In genomic region chr2:220154243-220154642, GRCh38 we compare ENCODE assay signal across 2 cellular contexts.
TF ChIP-seq lines count a peak whose summit lies in the region.

No MANE protein-coding gene starts in this region.

TF ChIP-seq in A549, 52 proteins besides CTCF, POLR2A, EP300 and RAD21 (continued from another document):
- TF ChIP-seq HMGXB4 (CRISPR knock-in tag; IDR thresholded peaks at IDR 0.05; ENCODE audit: borderline replicate concordance) (no peak), MYC (IDR thresholded peaks at IDR 0.05; ENCODE audit: borderline replicate concordance, low read length) (no peak), FOXS1 (CRISPR knock-in tag; IDR thresholded peaks at IDR 0.05) (no peak), JUNB (IDR thresholded peaks at IDR 0.05) (no peak), FOSL2 (IDR thresholded peaks at IDR 0.05) (no peak), FOSL2 (CRISPR knock-in tag; IDR thresholded peaks at IDR 0.05) (no peak), BCL3 (IDR thresholded peaks at IDR 0.05) (no peak), RNF2 (IDR thresholded peaks at IDR 0.05; ENCODE audit: borderline replicate concordance, low read depth) (no peak), GATA3 (IDR thresholded peaks at IDR 0.05; ENCODE audit: borderline replicate concordance) (no peak), FOSB (CRISPR knock-in tag; IDR thresholded peaks at IDR 0.05) (no peak), KDM1A (IDR thresholded peaks at IDR 0.05; ENCODE audit: low read depth) (no peak), SMC3 (IDR thresholded peaks at IDR 0.05) (no peak), CHD2 (IDR thresholded peaks at IDR 0.05; ENCODE audit: low read length, partially characterized antibody) (no peak)
- TF ChIP-seq, protein P1, sequence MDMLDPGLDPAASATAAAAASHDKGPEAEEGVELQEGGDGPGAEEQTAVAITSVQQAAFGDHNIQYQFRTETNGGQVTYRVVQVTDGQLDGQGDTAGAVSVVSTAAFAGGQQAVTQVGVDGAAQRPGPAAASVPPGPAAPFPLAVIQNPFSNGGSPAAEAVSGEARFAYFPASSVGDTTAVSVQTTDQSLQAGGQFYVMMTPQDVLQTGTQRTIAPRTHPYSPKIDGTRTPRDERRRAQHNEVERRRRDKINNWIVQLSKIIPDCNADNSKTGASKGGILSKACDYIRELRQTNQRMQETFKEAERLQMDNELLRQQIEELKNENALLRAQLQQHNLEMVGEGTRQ (IDR thresholded peaks at IDR 0.05), result no peak

TF ChIP-seq in GM23338, 12 proteins besides CTCF, POLR2A, EP300 and RAD21 (continued from another document):
- no peak for TF ChIP-seq ETS1 (IDR thresholded peaks at IDR 0.05)
- no peak for TF ChIP-seq EZH2 (IDR thresholded peaks at IDR 0.05; ENCODE audit: low read depth, unreplicated experiment)
- no peak for TF ChIP-seq ZNF114 (CRISPR knock-in tag; IDR thresholded peaks at IDR 0.05)
- no peak for TF ChIP-seq JUNB (IDR thresholded peaks at IDR 0.05; ENCODE audit: unreplicated experiment)
- no peak for TF ChIP-seq POLR2AphosphoS5 (IDR thresholded peaks at IDR 0.05; ENCODE audit: low read depth)
- no peak for TF ChIP-seq EZH2phosphoT487 (IDR thresholded peaks at IDR 0.05; ENCODE audit: unreplicated experiment)
- no peak for TF ChIP-seq CREB1 (CRISPR knock-in tag; IDR thresholded peaks at IDR 0.05; ENCODE audit: low read depth)
- TF ChIP-seq NANOG (IDR thresholded peaks at IDR 0.05; ENCODE audit: borderline replicate concordance), result no peak
- TF ChIP-seq STAT1 (IDR thresholded peaks at IDR 0.05; ENCODE audit: unreplicated experiment), result no peak
- TF ChIP-seq ZNF331 (CRISPR knock-in tag; IDR thresholded peaks at IDR 0.05; ENCODE audit: low read depth), result no peak
- no peak for TF ChIP-seq ZNF462 (CRISPR knock-in tag; IDR thresholded peaks at IDR 0.05)
